Comparison of ENCODE assay signal across 22 cellular contexts in genomic region chr7:104196161-104196560, GRCh38. TPM values are rescaled to one million over a fixed set of nuclear protein-coding genes. Genes with fewer than 3 reads are reported as not detected.
A peak's percentile ranks its signal among the peaks of the same experiment; 100 is the strongest.
DNase-seq lines count a peak whose midpoint lies in the region; ATAC-seq lines count a peak whose summit lies in the region.
"Had no signal": no experiment of that assay in that cellular context is flagged by ENCODE, and none has a peak within 500 bp of the region (broad histone marks: within the 10 kb centered on the region; RNA-seq: fewer than 3 reads in every experiment).

No MANE protein-coding gene starts in this region.

- no peak overlapping the region for H4K91ac ChIP-seq in mesenchymal stem cell (ENCODE audit: low read length)

- H3K4me3 ChIP-seq in mesenchymal stem cell (ENCODE audit: insufficient read depth in 1 of 2, low read depth in 1 of 2, low read length in 2 of 2), result no peak overlapping the region
- H3K4me3 ChIP-seq: ascending aorta, GM23248, heart left ventricle, left lung, right atrium auricular region, SJCRH30, thyroid gland had no signal

- H3K36me3 Mint-ChIP-seq in activated naive CD4-positive, alpha-beta T cell treated with anti-CD3 and anti-CD28 coated beads, Interleukin-2, amount 10 ng/mL, durations not matched to agents 7 days and 5 days, result peaks cover 74% of the 10 kb centered on the region
- H3K36me3 Mint-ChIP-seq in activated CD8-positive, alpha-beta T cell treated with anti-CD3 and anti-CD28 coated beads, Interleukin-2, amount 10 ng/mL, durations not matched to agents 7 days and 5 days (ENCODE audit: low read depth), result peaks cover 84% of the 10 kb centered on the region

- H3K9ac ChIP-seq in mesenchymal stem cell (ENCODE audit: low read length), result no peak overlapping the region
- H3K9ac ChIP-seq: GM23248 had no signal

- H2BK5ac ChIP-seq in mesenchymal stem cell (ENCODE audit: low read depth, low read length, poor library complexity, severe bottlenecking), result no peak overlapping the region

- H3K27ac Mint-ChIP-seq in activated naive CD4-positive, alpha-beta T cell treated with anti-CD3 and anti-CD28 coated beads, Interleukin-2, amount 10 ng/mL, durations not matched to agents 7 days and 5 days, result peak overlapping the region; percentile 75
- H3K27ac Mint-ChIP-seq in activated CD8-positive, alpha-beta T cell treated with anti-CD3 and anti-CD28 coated beads, Interleukin-2, amount 10 ng/mL, durations not matched to agents 7 days and 5 days, result peak overlapping the region; percentile 21
- H3K27ac Mint-ChIP-seq: stimulated activated memory B cell treated with anti-CD40 and anti-IgM and Interleukin-4, amounts not matched to agents 10 μg/mL and 1 μg/mL and 100 μg/mL, for 72 hours had no signal

- H3K27me3 Mint-ChIP-seq in activated naive CD4-positive, alpha-beta T cell treated with anti-CD3 and anti-CD28 coated beads, Interleukin-2, amount 10 ng/mL, durations not matched to agents 7 days and 5 days, result no peaks in the 10 kb centered on the region
- H3K27me3 Mint-ChIP-seq in activated CD8-positive, alpha-beta T cell treated with anti-CD3 and anti-CD28 coated beads, Interleukin-2, amount 10 ng/mL, durations not matched to agents 7 days and 5 days (ENCODE audit: low read depth), result no peaks in the 10 kb centered on the region
- H3K27me3 Mint-ChIP-seq: stimulated activated memory B cell treated with anti-CD40 and anti-IgM and Interleukin-4, amounts not matched to agents 10 μg/mL and 1 μg/mL and 100 μg/mL, for 72 hours had no signal

- no peak overlapping the region for H2BK15ac ChIP-seq in mesenchymal stem cell (ENCODE audit: low read depth, poor library complexity, severe bottlenecking)

- ATAC-seq in HG02852 (IDR thresholded peaks at IDR 0.05; ENCODE audit: unreplicated experiment), result peak; percentile 48
- no peak for ATAC-seq in activated CD8-positive, alpha-beta T cell treated with anti-CD3 and anti-CD28 coated beads, Interleukin-2, amount 10 ng/mL, durations not matched to agents 7 days and 5 days
- ATAC-seq: heart left ventricle; left lung; Panc1; stimulated activated memory B cell treated with anti-CD40 and anti-IgM and Interleukin-4, amounts not matched to agents 10 μg/mL and 1 μg/mL and 100 μg/mL, for 72 hours had no signal

- no peak overlapping the region for H3K23ac ChIP-seq in mesenchymal stem cell (ENCODE audit: low read length in 2 of 2)

- no peaks in the 10 kb centered on the region for H3K9me3 ChIP-seq in mesenchymal stem cell (ENCODE audit: control insufficient read depth, low read length)
- H3K9me3 ChIP-seq: ascending aorta, left lung, right atrium auricular region, SJCRH30, thyroid gland had no signal

- no peaks in the 10 kb centered on the region for H3K4me1 ChIP-seq in mesenchymal stem cell (ENCODE audit: control insufficient read depth, insufficient read depth, low read depth, low read length)
- H3K4me1 ChIP-seq: ascending aorta, heart left ventricle, left lung, right atrium auricular region, SJCRH30, thyroid gland had no signal

- no peak overlapping the region for H3K18ac ChIP-seq in mesenchymal stem cell (ENCODE audit: low read depth in 1 of 2, low read length in 2 of 2)

- H3K36me3 ChIP-seq in mesenchymal stem cell (ENCODE audit: control insufficient read depth in 1 of 2, insufficient read depth in 2 of 2, low read depth in 1 of 2, low read length in 2 of 2), result peaks cover 15 to 88% of the 10 kb centered on the region in 2 experiments

- no peak overlapping the region for H4K8ac ChIP-seq in mesenchymal stem cell (ENCODE audit: low read length)

- H3K4me3 Mint-ChIP-seq in activated naive CD4-positive, alpha-beta T cell treated with anti-CD3 and anti-CD28 coated beads, Interleukin-2, amount 10 ng/mL, durations not matched to agents 7 days and 5 days, result no peak overlapping the region
- H3K4me3 Mint-ChIP-seq in activated CD8-positive, alpha-beta T cell treated with anti-CD3 and anti-CD28 coated beads, Interleukin-2, amount 10 ng/mL, durations not matched to agents 7 days and 5 days, result no peak overlapping the region
- H3K4me3 Mint-ChIP-seq: stimulated activated memory B cell treated with anti-CD40 and anti-IgM and Interleukin-4, amounts not matched to agents 10 μg/mL and 1 μg/mL and 100 μg/mL, for 72 hours had no signal

- H3K4me1 Mint-ChIP-seq in activated naive CD4-positive, alpha-beta T cell treated with anti-CD3 and anti-CD28 coated beads, Interleukin-2, amount 10 ng/mL, durations not matched to agents 7 days and 5 days, result peaks cover 15% of the 10 kb centered on the region
- H3K4me1 Mint-ChIP-seq in activated CD8-positive, alpha-beta T cell treated with anti-CD3 and anti-CD28 coated beads, Interleukin-2, amount 10 ng/mL, durations not matched to agents 7 days and 5 days (ENCODE audit: low read depth), result peaks cover 11% of the 10 kb centered on the region
- H3K4me1 Mint-ChIP-seq: stimulated activated memory B cell treated with anti-CD40 and anti-IgM and Interleukin-4, amounts not matched to agents 10 μg/mL and 1 μg/mL and 100 μg/mL, for 72 hours had no signal

- CTCF ChIA-PET in activated naive CD4-positive, alpha-beta T cell treated with anti-CD3 and anti-CD28 coated beads, Interleukin-2, amount 10 ng/mL, durations not matched to agents 7 days and 5 days (lab: Charles Lee), result no interaction called here
- CTCF ChIA-PET in activated CD8-positive, alpha-beta T cell treated with anti-CD3 and anti-CD28 coated beads, Interleukin-2, amount 10 ng/mL, durations not matched to agents 7 days and 5 days (lab: Charles Lee), result no interaction called here

- no peaks in the 10 kb centered on the region for H3K27me3 ChIP-seq in mesenchymal stem cell (ENCODE audit: control insufficient read depth in 1 of 2, insufficient read depth in 1 of 2, low read length in 2 of 2)
- H3K27me3 ChIP-seq: ascending aorta, heart left ventricle, left lung, right atrium auricular region, SJCRH30, thyroid gland had no signal

- no peak overlapping the region for H2BK12ac ChIP-seq in mesenchymal stem cell (ENCODE audit: low read length in 2 of 2)

- no peak overlapping the region for H3K14ac ChIP-seq in mesenchymal stem cell (ENCODE audit: low read length in 2 of 2)

- POLR2A ChIA-PET in activated CD8-positive, alpha-beta T cell treated with anti-CD3 and anti-CD28 coated beads, Interleukin-2, amount 10 ng/mL, durations not matched to agents 7 days and 5 days (lab: Charles Lee), result interaction anchor here (0.7 kb wide), 1 partner anchor 1755 kb away, joined by 3 read pairs; no protein-coding TSS in a partner anchor

- H3K79me1 ChIP-seq in mesenchymal stem cell (replicated peaks; ENCODE audit: low read length, poor library complexity, severe bottlenecking), result peaks cover 17% of the 10 kb centered on the region

- WGBS in mesenchymal stem cell, result 50% methylated on average over 1 of the region's 2 CpGs

- H3K4ac ChIP-seq in mesenchymal stem cell (ENCODE audit: low read depth in 1 of 2, low read length in 2 of 2), result no peak overlapping the region

- no peak overlapping the region for H2BK120ac ChIP-seq in mesenchymal stem cell (ENCODE audit: low read depth, low read length)

- no peak overlapping the region for H3K4me2 ChIP-seq in mesenchymal stem cell (ENCODE audit: low read length, poor library complexity, severe bottlenecking)

- H3K9me3 Mint-ChIP-seq in activated naive CD4-positive, alpha-beta T cell treated with anti-CD3 and anti-CD28 coated beads, Interleukin-2, amount 10 ng/mL, durations not matched to agents 7 days and 5 days, result peaks cover 19% of the 10 kb centered on the region
- H3K9me3 Mint-ChIP-seq in activated CD8-positive, alpha-beta T cell treated with anti-CD3 and anti-CD28 coated beads, Interleukin-2, amount 10 ng/mL, durations not matched to agents 7 days and 5 days (ENCODE audit: insufficient read depth), result peaks cover 3% of the 10 kb centered on the region

- no peak overlapping the region for H2AK5ac ChIP-seq in mesenchymal stem cell (ENCODE audit: low read length, severe bottlenecking)

- H2AFZ ChIP-seq in mesenchymal stem cell (ENCODE audit: low read depth, low read length), result no peak overlapping the region
- H2AFZ ChIP-seq: GM23248 had no signal

- no peak for DNase-seq in activated naive CD4-positive, alpha-beta T cell treated with anti-CD3 and anti-CD28 coated beads, Interleukin-2, amount 10 ng/mL, durations not matched to agents 7 days and 5 days
- no peak for DNase-seq in activated naive CD4-positive, alpha-beta T cell (lab: John Stamatoyannopoulos, UW)
- no peak for DNase-seq in activated CD8-positive, alpha-beta T cell treated with anti-CD3 and anti-CD28 coated beads, Interleukin-2, amount 10 ng/mL, durations not matched to agents 7 days and 5 days
- DNase-seq in mesenchymal stem cell (peak; percentile 10), NCI-H446 (lab: John Stamatoyannopoulos, UW) (no peak), midbrain (lab: John Stamatoyannopoulos, UW) (no peak)
- DNase-seq in stimulated activated CD8-positive, alpha-beta memory T cell treated with anti-CD3 and anti-CD28 coated beads, Interleukin-4, amount 100 ng/mL, for 48 hours, result no peak
- DNase-seq: activated gamma-delta T cell treated with Interleukin-2 at 50 U/mL for 16 hours, cerebellar nuclear complex, COR-L47, GM23248, heart left ventricle, left lung, NCI-H1694, NCI-H2227 treated with DMSO at 0.1 percent for 48 hours, SJCRH30, thyroid gland had no signal

- H3K27ac ChIP-seq in mesenchymal stem cell (ENCODE audit: low read length, poor library complexity, severe bottlenecking), result no peak overlapping the region
- H3K27ac ChIP-seq: ascending aorta, GM23248, heart left ventricle, left lung, right atrium auricular region, SJCRH30, thyroid gland had no signal

RNA-seq across cellular contexts. Expression of gene ORC5, which starts 11.7 kb away (rescaled TPM):
- total RNA-seq in activated CD8-positive, alpha-beta T cell treated with anti-CD3 and anti-CD28 coated beads, Interleukin-2, amount 10 ng/mL, durations not matched to agents 7 days and 5 days, result 10 to 100 TPM; 21.2 to 24.8 TPM
- polyA plus RNA-seq in mesenchymal stem cell (2013, experiment 1 of 2), result 14.9 TPM
- 16.0 TPM for polyA plus RNA-seq in mesenchymal stem cell (2013, experiment 2 of 2)
